ENCODE assay signal across 8 cellular contexts in genomic region chr9:128191406-128192046, GRCh38. TPM values are rescaled to one million over a fixed set of nuclear protein-coding genes. Genes with fewer than 3 reads are reported as not detected.
A peak's percentile ranks its signal among the peaks of the same experiment; 100 is the strongest.
DNase-seq lines count a peak whose midpoint lies in the region; ATAC-seq and TF ChIP-seq lines count a peak whose summit lies in the region.

Gene CIZ1 (minus strand): TSS chr9:128191572. CDS start chr9:128190857, 715 bp downstream.

- WGBS in suprapubic skin: under 1% methylated on average over 31 of the region's 71 CpGs

- H3K4me3 ChIP-seq in HUES48 (ENCODE audit: low read depth, low read length): peak within 1 kb of the TSS; percentile 92
- peak within 1 kb of the TSS; percentile 92 for H3K4me3 ChIP-seq in suprapubic skin

- no peak for TF ChIP-seq EP300 in suprapubic skin (IDR thresholded peaks at IDR 0.05)

- H3K9ac ChIP-seq in HUES48 (ENCODE audit: low read depth, low read length): peak within 1 kb of the TSS; percentile 58; the same call in 1 of the 2 replicates

- H3K27ac ChIP-seq in HUES48 (ENCODE audit: low read depth, low read length) (peak within 1 kb of the TSS; percentile 12), suprapubic skin (peak within 1 kb of the TSS; percentile 94)

- in situ Hi-C loops in Caki2 (cut with HindIII; ENCODE audit: low pct_unique_long_range_greater_than_20kb, low sequenced_read_pairs): no loop called here

- peak; percentile 74 for ATAC-seq in GM19455 (IDR thresholded peaks at IDR 0.05; ENCODE audit: unreplicated experiment)

- no peaks in the 10 kb centered on the region for H3K9me3 ChIP-seq in HUES48 (ENCODE audit: control insufficient read depth, insufficient read depth, low read length)
- H3K9me3 ChIP-seq in suprapubic skin: no peaks in the 10 kb centered on the region

- peak; percentile 23 to 91 for TF ChIP-seq CTCF in suprapubic skin (IDR thresholded peaks at IDR 0.05)

- DNase-seq in Caki2 (ENCODE audit: low read depth) (peak; percentile 71), SHP77 treated with DMSO at 0.1 percent for 48 hours (lab: John Stamatoyannopoulos, UW) (peak; percentile 18), activated gamma-delta T cell treated with Interleukin-2 at 50 U/mL for 16 hours (peak; percentile 73), foreskin melanocyte (peak; percentile 70), nucleus accumbens (lab: John Stamatoyannopoulos, UW) (peak in 46 of 56 donors; percentile 20 to 82 (median 65)), suprapubic skin (ENCODE audit: low spot score in 2 of 2) (peak; percentile 85 to 91)

- H3K27me3 ChIP-seq in HUES48 (ENCODE audit: control insufficient read depth, insufficient read depth, low read length) (no peaks in the 10 kb centered on the region), suprapubic skin (no peaks in the 10 kb centered on the region)

- H3K36me3 ChIP-seq in HUES48 (ENCODE audit: control insufficient read depth, insufficient read depth, low read length) (peaks cover 19% of the 10 kb centered on the region), suprapubic skin (peaks cover 22% of the 10 kb centered on the region)

- 0 out of 2 replicates have a peak, but pooled peaks cover 4% of the 10 kb centered on the region for H3K4me1 ChIP-seq in HUES48 (ENCODE audit: control insufficient read depth, insufficient read depth, low read length)
- peaks cover 38% of the 10 kb centered on the region for H3K4me1 ChIP-seq in suprapubic skin

- peak in 1 of 2 donors; percentile 35 for TF ChIP-seq POLR2A in suprapubic skin (IDR thresholded peaks at IDR 0.05)

RNA-seq across cellular contexts. Expression of gene CIZ1, which starts in this region (rescaled TPM):
- 25.6 and 27.7 TPM in 2 replicates for total RNA-seq in Caki2 (2014; rRNA removed; shearing (Covaris generic); ENCODE audit: low replicate concordance)
- total RNA-seq in suprapubic skin: 100 to 1,000 TPM in 3 of 4 donors, 10 to 100 TPM in 1; 86.7 to 136 (median 115) TPM

Comparison
In these comparisons a context has a peak if more than half of its experiments do, and no peak if none do; other contexts are left out.
1. Peak in every context shown above with its lines: DNase-seq, ATAC-seq, H3K4me3 ChIP-seq and H3K27ac ChIP-seq.
2. DNase-seq: peak in every context shown above with its lines; median percentile 88 in suprapubic skin; 73 in activated gamma-delta T cell treated with Interleukin-2 at 50 U/mL for 16 hours; 71 in Caki2; 70 in foreskin melanocyte; 65 in nucleus accumbens; 18 in SHP77 treated with DMSO at 0.1 percent for 48 hours.